Comparison of ENCODE assay signal across 8 cellular contexts in the genomic region with DNA sequence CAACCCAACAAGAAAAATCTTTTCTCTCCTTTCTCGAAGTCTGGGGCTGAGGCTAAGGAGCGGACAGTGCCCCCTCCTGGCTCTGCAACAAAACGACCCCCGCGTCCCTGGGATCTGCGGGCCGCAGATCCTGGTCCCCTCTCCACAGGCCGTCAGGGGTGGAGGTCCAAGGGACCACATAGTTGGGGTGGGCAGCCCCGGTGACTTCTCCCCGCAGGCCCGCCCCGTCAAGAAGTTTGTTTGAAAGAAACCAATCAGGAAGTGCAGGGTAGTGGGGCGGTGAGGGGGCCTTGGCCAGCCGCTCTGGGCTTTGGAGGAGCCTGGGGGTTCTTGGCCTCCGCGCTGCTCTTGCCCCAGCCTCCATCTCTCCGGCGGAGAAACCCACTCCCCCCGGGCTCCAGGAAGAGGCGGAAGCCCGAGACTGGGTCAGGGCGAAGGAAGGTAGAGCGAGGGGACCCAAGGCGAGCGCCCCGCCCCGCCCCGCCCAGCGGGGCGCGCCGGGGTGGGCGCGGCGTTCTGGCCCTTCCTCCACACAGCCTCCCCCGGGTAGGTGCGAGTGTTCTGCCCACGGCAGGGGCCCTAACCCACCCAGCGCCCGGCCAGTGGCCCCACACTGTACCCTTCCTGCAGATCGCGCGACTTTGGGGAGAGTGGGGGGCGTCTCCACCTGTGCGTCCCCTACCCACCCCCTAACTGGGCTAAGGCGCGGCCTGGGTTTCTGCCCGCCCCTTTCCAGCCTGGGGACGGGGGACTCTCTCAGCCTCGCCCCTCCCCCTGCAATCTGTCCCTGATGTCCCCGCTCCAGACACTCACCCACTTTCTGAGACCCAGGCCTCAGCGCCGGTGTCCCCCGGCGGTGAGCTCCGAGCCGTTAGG. TPM values are rescaled to one million over a fixed set of nuclear protein-coding genes. Genes with fewer than 3 reads are reported as not detected.
DNase-seq lines count a peak whose midpoint lies in the region; ATAC-seq and TF ChIP-seq lines count a peak whose summit lies in the region.

No MANE protein-coding gene starts in this region.

- peak overlapping the region; percentile 68 for H3K4me3 Mint-ChIP-seq in MCF 10A (ENCODE audit: unreplicated experiment)

- H3K9me3 ChIP-seq in Panc1 (ENCODE audit: control insufficient read depth, insufficient read depth, low read depth, low read length) = no peaks in the 10 kb centered on the region

- H3K4me3 ChIP-seq in Panc1 (ENCODE audit: low read depth in 2 of 2, low read length in 2 of 2) (peak overlapping the region; percentile 75 to 78), kidney epithelial cell (ENCODE audit: low read depth, low read length) (peak overlapping the region; percentile 85)

- peaks cover under 1% of the 10 kb centered on the region for H3K4me1 Mint-ChIP-seq in MCF 10A (ENCODE audit: insufficient read depth, unreplicated experiment)

- intact Hi-C loops in Panc1 (cut with micrococcal nuclease; ENCODE audit: unreplicated experiment) (loop anchor here (10.0 kb wide), 1 partner anchor 65 kb away; no protein-coding TSS in a partner anchor), MCF 10A (cut with micrococcal nuclease) (loop anchor here (10.0 kb wide), 1 partner anchor 95 kb away; no protein-coding TSS in a partner anchor)

- POLR2A ChIA-PET in Panc1 (lab: Charles Lee) = no interaction called here
- POLR2A ChIA-PET in MCF 10A (lab: Yijun Ruan, JAX) = interaction anchor here (1.1 kb wide), 1 partner anchor 23 kb away, joined by 3 read pairs; no protein-coding TSS in a partner anchor

- DNase-seq in NCI-H1105 treated with DMSO at 0.1 percent for 48 hours (lab: John Stamatoyannopoulos, UW) (peak; percentile 36), NCI-H1105 (lab: John Stamatoyannopoulos, UW) (no peak), Panc1 (ENCODE audit: low read depth, low spot score) (no peak), MCF 10A (ENCODE audit: unreplicated experiment) (no peak), kidney epithelial cell (ENCODE audit: low read depth) (no peak), NCI-H187 treated with DMSO at 0.1 percent for 48 hours (lab: John Stamatoyannopoulos, UW) (no peak)
- peak; percentile 58 for DNase-seq in stimulated activated CD8-positive, alpha-beta memory T cell treated with anti-CD3 and anti-CD28 coated beads, Interleukin-4, amount 100 ng/mL, for 48 hours

- H3K27ac Mint-ChIP-seq in MCF 10A (ENCODE audit: low read depth, unreplicated experiment) = no peak overlapping the region

- no peaks in the 10 kb centered on the region; the same call in 1 of the 2 replicates for H3K36me3 ChIP-seq in Panc1 (ENCODE audit: control insufficient read depth, insufficient read depth, low read length)
- H3K36me3 ChIP-seq in kidney epithelial cell (ENCODE audit: control insufficient read depth, insufficient read depth, low read length) = no peaks in the 10 kb centered on the region

- ATAC-seq in Panc1 (peak; percentile 73), HG03135 (IDR thresholded peaks at IDR 0.05; ENCODE audit: unreplicated experiment) (no peak)

- CTCF ChIA-PET in Panc1 (lab: Charles Lee) = interaction anchor here (1.4 to 2.0 kb wide), 2 partner anchors 12 to 13 kb away, joined by 4 to 9 read pairs; no protein-coding TSS in a partner anchor
- CTCF ChIA-PET in MCF 10A (lab: Yijun Ruan, JAX) = interaction anchor here (0.6 to 6.9 kb wide), 6 partner anchors 12 to 154 kb away, joined by 3 to 80 read pairs (median 6); no protein-coding TSS in a partner anchor

- H3K4me1 ChIP-seq in Panc1 (ENCODE audit: control insufficient read depth, insufficient read depth, low read length) = peaks cover 48% of the 10 kb centered on the region

- H3K36me3 Mint-ChIP-seq in MCF 10A (ENCODE audit: insufficient read depth, unreplicated experiment) = no peaks in the 10 kb centered on the region

- H3K27me3 ChIP-seq in Panc1 (ENCODE audit: control insufficient read depth, insufficient read depth, low read length) (no peaks in the 10 kb centered on the region), kidney epithelial cell (ENCODE audit: control insufficient read depth, insufficient read depth, low read length) (no peaks in the 10 kb centered on the region)

- H3K9me3 Mint-ChIP-seq in MCF 10A (ENCODE audit: unreplicated experiment) = no peaks in the 10 kb centered on the region

- in situ Hi-C loops in Panc1 (cut with HindIII; ENCODE audit: low pct_unique_long_range_greater_than_20kb, low sequenced_read_pairs) = no loop called here

- peak overlapping the region; percentile 72 for H3K27ac ChIP-seq in Panc1 (ENCODE audit: low read length)

- TF ChIP-seq CTCF in Panc1 (IDR thresholded peaks at IDR 0.05) (peak; percentile 85), MCF 10A (IDR thresholded peaks at IDR 0.05; ENCODE audit: unreplicated experiment) (no peak), kidney epithelial cell (IDR thresholded peaks at IDR 0.05; ENCODE audit: insufficient read depth, low read length, poor library complexity, severe bottlenecking) (peak; percentile 78)

- BruUV-seq in Panc1 (replicated peaks; lab: Mats Ljungman, UMichigan) (no TSS peak), MCF 10A (replicated peaks; lab: Mats Ljungman, UMichigan) (no TSS peak)

- H3K27me3 Mint-ChIP-seq in MCF 10A (ENCODE audit: insufficient read depth, unreplicated experiment) = no peaks in the 10 kb centered on the region

RNA-seq across cellular contexts. Expression of a gene that starts 1.3 kb away (rescaled TPM):
- 132 TPM for total RNA-seq in Panc1 (2021; ENCODE audit: unreplicated experiment)
- 179 TPM for polyA plus RNA-seq in Panc1 (2012; ENCODE audit: insufficient read length)
- 14.8 and 17.7 TPM in 2 replicates for total RNA-seq in MCF 10A (2022)
- 19.8 and 58.9 TPM in 2 replicates for total RNA-seq in kidney epithelial cell

Comparison
In these comparisons a context has a peak if more than half of its experiments do, and no peak if none do; other contexts are left out.
1. DNase-seq: peak in NCI-H1105 treated with DMSO at 0.1 percent for 48 hours (single experiment) and stimulated activated CD8-positive, alpha-beta memory T cell treated with anti-CD3 and anti-CD28 coated beads, Interleukin-4, amount 100 ng/mL, for 48 hours (single experiment); none in NCI-H1105 (single experiment), Panc1 (single experiment), MCF 10A (single experiment), kidney epithelial cell (single experiment) and NCI-H187 treated with DMSO at 0.1 percent for 48 hours (single experiment).